In genomic region chr21:33441489-33442477, GRCh38 we compare ENCODE assay signal across 9 cellular contexts. TPM values are rescaled to one million over a fixed set of nuclear protein-coding genes. Genes with fewer than 3 reads are reported as not detected.
DNase-seq lines count a peak whose midpoint lies in the region; ATAC-seq, FAIRE-seq and TF ChIP-seq lines count a peak whose summit lies in the region.
"Had no signal": no experiment of that assay in that cellular context is flagged by ENCODE, and none has a peak within 500 bp of the region (broad histone marks: within the 10 kb centered on the region; RNA-seq: fewer than 3 reads in every experiment).

No MANE protein-coding gene starts in this region.

- DNase-seq in GM12892 (ENCODE audit: insufficient read length) (peak; percentile 32), NCI-H187 (lab: John Stamatoyannopoulos, UW) (peak; percentile 89 to 91), bronchial epithelial cell (ENCODE audit: low read depth) (peak; percentile 92), NOMO-1 treated with dmso at 0.1 percent for 144 hours (lab: John Stamatoyannopoulos, UW; ENCODE audit: unreplicated experiment) (no peak)
- no peak for DNase-seq in activated CD4-positive, alpha-beta T cell treated with anti-CD3 and anti-CD28 coated beads for 4 hours

- H3K36me3 ChIP-seq in HEK293 (ENCODE audit: control insufficient read depth in 2 of 2, insufficient read depth in 1 of 2, low read length in 2 of 2) (peaks cover 16 to 18% of the 10 kb centered on the region in 2 experiments), bronchial epithelial cell (ENCODE audit: control insufficient read depth, insufficient read depth, low read length) (peaks cover 5% of the 10 kb centered on the region), neutrophil (peaks cover 61% of the 10 kb centered on the region)

- no peak overlapping the region for H3K27ac ChIP-seq in HEK293 (ENCODE audit: extremely low read depth, low read depth, low read length)
- peak overlapping the region; percentile 8 for H3K27ac ChIP-seq in neutrophil

- H3K4me1 ChIP-seq in HEK293 (ENCODE audit: control insufficient read depth, insufficient read depth, low read length) (peaks cover 4% of the 10 kb centered on the region; the same call in 1 of the 2 replicates), neutrophil (ENCODE audit: control insufficient read depth in 1 of 2, insufficient read depth in 1 of 2, low read depth in 1 of 2, low read length in 1 of 2) (no peaks in the 10 kb centered on the region)

- H3K27me3 ChIP-seq in bronchial epithelial cell (ENCODE audit: control insufficient read depth, insufficient read depth, low read length) = no peaks in the 10 kb centered on the region
- H3K27me3 ChIP-seq in neutrophil = no peaks in the 10 kb centered on the region

- FAIRE-seq in GM12892 (lab: Jason Lieb, UNC) = peak; percentile 91
- no peak for FAIRE-seq in bronchial epithelial cell (lab: Jason Lieb, UNC)

- POLR2A ChIA-PET in HEK293 (lab: Yijun Ruan, JAX) = interaction anchor here (0.7 to 3.0 kb wide), 4 partner anchors 38 to 242 kb away, joined by 3 to 11 read pairs (median 5); partner anchors contain the start of genes IFNAR1 and TMEM50B

- no peak for ATAC-seq in HG03135 (IDR thresholded peaks at IDR 0.05; ENCODE audit: unreplicated experiment)

- no peak for TF ChIP-seq POLR2A in GM12892 (IDR thresholded peaks at IDR 0.05; ENCODE audit: low read depth, low read length)

- H3K9me3 ChIP-seq in HEK293 (ENCODE audit: control insufficient read depth, insufficient read depth, low read depth, low read length) = no peaks in the 10 kb centered on the region
- H3K9me3 ChIP-seq in neutrophil = no peaks in the 10 kb centered on the region

- CTCF ChIA-PET in HEK293 (lab: Yijun Ruan, JAX) = interaction anchor here (0.5 to 2.0 kb wide), 13 partner anchors 14 to 502 kb away, joined by 3 to 14 read pairs (median 3); partner anchors contain the start of genes IFNAR1 and TMEM50B

- H3K4me3 ChIP-seq in HEK293 (ENCODE audit: low read depth, low read length) (no peak overlapping the region), bronchial epithelial cell (ENCODE audit: low read depth, low read length) (no peak overlapping the region), neutrophil (ENCODE audit: low read depth in 1 of 2, low read length in 1 of 2) (no peak overlapping the region)

- TF ChIP-seq CTCF in HEK293 (tag by site-specific recombination; IDR thresholded peaks at IDR 0.05) = no peak
- TF ChIP-seq CTCF in bronchial epithelial cell (IDR thresholded peaks at IDR 0.05; ENCODE audit: insufficient read depth, low read length, severe bottlenecking) = no peak
- TF ChIP-seq CTCF in neutrophil (IDR thresholded peaks at IDR 0.05) = no peak

TF ChIP-seq in HEK293, 187 proteins besides CTCF, POLR2A, EP300 and RAD21 (continues in another document):
- 0 out of 2 replicates have a peak, but pooled peaks have one; percentile 34 for TF ChIP-seq ZNF692 (tag by site-specific recombination; IDR thresholded peaks at IDR 0.05)
- no peak for TF ChIP-seq ZNF121 (tag by site-specific recombination; IDR thresholded peaks at IDR 0.05)
- TF ChIP-seq ZSCAN23 (tag by site-specific recombination; IDR thresholded peaks at IDR 0.05) = peak; percentile 75; the same call in 1 of the 2 replicates
- no peak for TF ChIP-seq ZNF514 (tag by site-specific recombination; IDR thresholded peaks at IDR 0.05)
- TF ChIP-seq MYNN (tag by site-specific recombination; IDR thresholded peaks at IDR 0.05; ENCODE audit: borderline replicate concordance) = no peak
- peak; percentile 90 for TF ChIP-seq ZEB2 (tag by site-specific recombination; IDR thresholded peaks at IDR 0.05)
- no peak for TF ChIP-seq ZNF837 (tag by site-specific recombination; IDR thresholded peaks at IDR 0.05)
- TF ChIP-seq FEZF1 (tag by site-specific recombination; IDR thresholded peaks at IDR 0.05) = no peak
- no peak for TF ChIP-seq ZNF140 (tag by site-specific recombination; IDR thresholded peaks at IDR 0.05)
- no peak for TF ChIP-seq ZSCAN18 (tag by site-specific recombination; IDR thresholded peaks at IDR 0.05)
- no peak for TF ChIP-seq ZNF404 (tag by site-specific recombination; IDR thresholded peaks at IDR 0.05)
- peak; percentile 98 for TF ChIP-seq KLF1 (tag by site-specific recombination; IDR thresholded peaks at IDR 0.05)
- TF ChIP-seq ZNF664 (tag by site-specific recombination; IDR thresholded peaks at IDR 0.05) = no peak
- TF ChIP-seq ZNF670 (tag by site-specific recombination; IDR thresholded peaks at IDR 0.05; ENCODE audit: low read depth) = no peak
- 0 out of 2 replicates have a peak, but pooled peaks have one; percentile 36 for TF ChIP-seq SP3 (tag by site-specific recombination; IDR thresholded peaks at IDR 0.05)
- TF ChIP-seq, protein P1, sequence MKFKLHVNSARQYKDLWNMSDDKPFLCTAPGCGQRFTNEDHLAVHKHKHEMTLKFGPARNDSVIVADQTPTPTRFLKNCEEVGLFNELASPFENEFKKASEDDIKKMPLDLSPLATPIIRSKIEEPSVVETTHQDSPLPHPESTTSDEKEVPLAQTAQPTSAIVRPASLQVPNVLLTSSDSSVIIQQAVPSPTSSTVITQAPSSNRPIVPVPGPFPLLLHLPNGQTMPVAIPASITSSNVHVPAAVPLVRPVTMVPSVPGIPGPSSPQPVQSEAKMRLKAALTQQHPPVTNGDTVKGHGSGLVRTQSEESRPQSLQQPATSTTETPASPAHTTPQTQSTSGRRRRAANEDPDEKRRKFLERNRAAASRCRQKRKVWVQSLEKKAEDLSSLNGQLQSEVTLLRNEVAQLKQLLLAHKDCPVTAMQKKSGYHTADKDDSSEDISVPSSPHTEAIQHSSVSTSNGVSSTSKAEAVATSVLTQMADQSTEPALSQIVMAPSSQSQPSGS (tag by site-specific recombination; IDR thresholded peaks at IDR 0.05; ENCODE audit: low read depth) = peak; percentile 77; the same call in 1 of the 2 replicates
- TF ChIP-seq GFI1B (tag by site-specific recombination; IDR thresholded peaks at IDR 0.05) = no peak
- TF ChIP-seq SP7 (tag by site-specific recombination; IDR thresholded peaks at IDR 0.05) = peak; percentile 85
- TF ChIP-seq ZNF704 (tag by site-specific recombination; IDR thresholded peaks at IDR 0.05) = no peak
- peak; percentile 97 for TF ChIP-seq KLF17 (tag by site-specific recombination; IDR thresholded peaks at IDR 0.05)
- TF ChIP-seq TRIM28 (IDR thresholded peaks at IDR 0.05; ENCODE audit: borderline replicate concordance, low read length) = no peak
- TF ChIP-seq ZNF394 (tag by site-specific recombination; IDR thresholded peaks at IDR 0.05; ENCODE audit: borderline replicate concordance) = peak; percentile 45; the same call in 1 of the 2 replicates
- peak; percentile 61 for TF ChIP-seq KLF8 (tag by site-specific recombination; IDR thresholded peaks at IDR 0.05)

RNA-seq across cellular contexts. Expression of gene TMEM50B, which starts 38.0 kb away (rescaled TPM):
- polyA plus RNA-seq in GM12892 (2012; ENCODE audit: missing spikeins) = 18.8 TPM
- 16.9 and 31.6 TPM in 2 replicates for total RNA-seq in bronchial epithelial cell

RNA-seq across cellular contexts. Expression of gene IFNGR2, which starts 38.6 kb away (rescaled TPM):
- 69.9 TPM for polyA plus RNA-seq in GM12892 (2012; ENCODE audit: missing spikeins)
- 42.4 and 56.8 TPM in 2 replicates for total RNA-seq in bronchial epithelial cell

RNA-seq across cellular contexts. Expression of gene DNAJC28, which starts 49.7 kb away (rescaled TPM):
- 1.00 TPM for polyA plus RNA-seq in GM12892 (2012; ENCODE audit: missing spikeins)
- 1.0 and 1.3 TPM in 2 replicates for total RNA-seq in bronchial epithelial cell
- total RNA-seq: mononuclear cell had no signal

Comparison
In these comparisons a context has a peak if more than half of its experiments do, and no peak if none do; other contexts are left out.
1. DNase-seq: peak in GM12892 (single experiment), NCI-H187 (2 of 2) and bronchial epithelial cell (single experiment); none in NOMO-1 treated with dmso at 0.1 percent for 144 hours (single experiment) and activated CD4-positive, alpha-beta T cell treated with anti-CD3 and anti-CD28 coated beads for 4 hours (0 of 2).